ENCODE assay signal across 1 cellular context in genomic region chr9:83423815-83424707, GRCh38.
A peak's percentile ranks its signal among the peaks of the same experiment; 100 is the strongest.
TF ChIP-seq lines count a peak whose summit lies in the region.

No MANE protein-coding gene starts in this region.

TF ChIP-seq in HepG2, 621 proteins besides CTCF, POLR2A, EP300 and RAD21 (continued from another document and continues in another):
- TF ChIP-seq AHDC1 (CRISPR knock-in tag; IDR thresholded peaks at IDR 0.05; ENCODE audit: borderline replicate concordance) (peak; percentile 88), TCF7 (IDR thresholded peaks at IDR 0.05; ENCODE audit: low read depth) (peak; percentile 19; the same call in 1 of the 2 replicates), ISL2 (CRISPR knock-in tag; IDR thresholded peaks at IDR 0.05) (peak; percentile 58), PHF8 (CRISPR knock-in tag; IDR thresholded peaks at IDR 0.05) (no peak), ATF7-NPFF (CRISPR knock-in tag; IDR thresholded peaks at IDR 0.05; ENCODE audit: low read depth) (no peak), ZNF616 (CRISPR knock-in tag; IDR thresholded peaks at IDR 0.05; ENCODE audit: low read depth) (no peak), KAT7 (CRISPR knock-in tag; IDR thresholded peaks at IDR 0.05; ENCODE audit: borderline replicate concordance) (0 out of 2 replicates have a peak, but pooled peaks have one; percentile 71), TMF1 (CRISPR knock-in tag; IDR thresholded peaks at IDR 0.05; ENCODE audit: low read depth) (no peak), NFKB2 (CRISPR knock-in tag; IDR thresholded peaks at IDR 0.05; ENCODE audit: borderline replicate concordance) (peak; percentile 30; the same call in 1 of the 2 replicates), PHF5A (CRISPR knock-in tag; IDR thresholded peaks at IDR 0.05; ENCODE audit: low read depth, unreplicated experiment) (peak; percentile 63), PRMT3 (CRISPR knock-in tag; IDR thresholded peaks at IDR 0.05; ENCODE audit: borderline replicate concordance, low read depth) (0 out of 2 replicates have a peak, but pooled peaks have one; percentile 22), ZNF335 (CRISPR knock-in tag; IDR thresholded peaks at IDR 0.05) (no peak), MAX (IDR thresholded peaks at IDR 0.05) (peak; percentile 39; the same call in 1 of the 2 replicates), FOXA1 (IDR thresholded peaks at IDR 0.05) (no peak), FOXA1 (CRISPR knock-in tag; IDR thresholded peaks at IDR 0.05) (peak; percentile 96), ZNF136 (CRISPR knock-in tag; IDR thresholded peaks at IDR 0.05; ENCODE audit: low read depth) (no peak), TEF (CRISPR knock-in tag; IDR thresholded peaks at IDR 0.05) (peak; percentile 27; the same call in 1 of the 2 replicates), GRHL1 (CRISPR knock-in tag; conservative IDR thresholded peaks at IDR 0.05) (no peak), POLR2G (IDR thresholded peaks at IDR 0.05; ENCODE audit: low read depth, low read length) (peak; percentile 70), FOXO1 (CRISPR knock-in tag; IDR thresholded peaks at IDR 0.05) (peak; percentile 97), ZNF580 (CRISPR knock-in tag; IDR thresholded peaks at IDR 0.05; ENCODE audit: borderline replicate concordance, low read depth) (peak; percentile 85; the same call in 1 of the 2 replicates), HDAC6 (IDR thresholded peaks at IDR 0.05; ENCODE audit: low read depth, low read length) (no peak), ARID3A (IDR thresholded peaks at IDR 0.05; ENCODE audit: low read depth, low read length) (no peak), TBL1XR1 (IDR thresholded peaks at IDR 0.05; ENCODE audit: borderline replicate concordance, low read length, partially characterized antibody) (no peak), YY1 (IDR thresholded peaks at IDR 0.05; ENCODE audit: insufficient read depth, insufficient replicate concordance, low read depth, low read length) (peak; percentile 58), TARDBP (CRISPR knock-in tag; IDR thresholded peaks at IDR 0.05) (peak; percentile 58), GABPB1 (CRISPR knock-in tag; IDR thresholded peaks at IDR 0.05) (no peak), ZNF879 (CRISPR knock-in tag; IDR thresholded peaks at IDR 0.05) (no peak), SOX13 (IDR thresholded peaks at IDR 0.05) (no peak), SOX13 (CRISPR knock-in tag; conservative IDR thresholded peaks at IDR 0.05 in 1 of 2, IDR thresholded peaks at IDR 0.05 in 1 of 2) (peak in 1 of 2 experiments; percentile 84; a peak in 2 of 4 replicates), PITX1 (CRISPR knock-in tag; IDR thresholded peaks at IDR 0.05) (peak; percentile 53; the same call in 1 of the 2 replicates), ZSCAN5A (CRISPR knock-in tag; IDR thresholded peaks at IDR 0.05; ENCODE audit: borderline replicate concordance) (no peak), ZMYM3 (CRISPR knock-in tag; IDR thresholded peaks at IDR 0.05) (peak; percentile 79), MEF2D (CRISPR knock-in tag; IDR thresholded peaks at IDR 0.05) (no peak), REPIN1 (CRISPR knock-in tag; IDR thresholded peaks at IDR 0.05; ENCODE audit: borderline replicate concordance, low read depth) (peak; percentile 77; the same call in 1 of the 2 replicates), SKIL (CRISPR knock-in tag; IDR thresholded peaks at IDR 0.05; ENCODE audit: borderline replicate concordance) (peak; percentile 74; the same call in 1 of the 2 replicates), TEAD3 (CRISPR knock-in tag; optimal IDR thresholded peaks at IDR 0.05; ENCODE audit: borderline replicate concordance) (peak; percentile 42), MED1 (CRISPR knock-in tag; IDR thresholded peaks at IDR 0.05) (peak; percentile 70), PATZ1 (CRISPR knock-in tag; IDR thresholded peaks at IDR 0.05) (peak; percentile 60), BATF2 (CRISPR knock-in tag; IDR thresholded peaks at IDR 0.05) (no peak), NFIC (IDR thresholded peaks at IDR 0.05; ENCODE audit: low read length) (no peak), NFYB (CRISPR knock-in tag; IDR thresholded peaks at IDR 0.05) (no peak), CHD4 (IDR thresholded peaks at IDR 0.05; ENCODE audit: borderline replicate concordance, low read length) (peak; percentile 52; the same call in 1 of the 2 replicates), ERF (CRISPR knock-in tag; IDR thresholded peaks at IDR 0.05) (no peak), ZFP82 (CRISPR knock-in tag; IDR thresholded peaks at IDR 0.05; ENCODE audit: borderline replicate concordance) (0 out of 2 replicates have a peak, but pooled peaks have one; percentile 37), TRIM22 (IDR thresholded peaks at IDR 0.05) (no peak), SIN3B (IDR thresholded peaks at IDR 0.05; ENCODE audit: low read length) (no peak), ZMYM2 (CRISPR knock-in tag; IDR thresholded peaks at IDR 0.05) (peak; percentile 56; the same call in 1 of the 2 replicates)
